In genomic region chr9:128882677-128883590, GRCh38 we compare ENCODE assay signal across 8 cellular contexts. TPM values are rescaled to one million over a fixed set of nuclear protein-coding genes. Genes with fewer than 3 reads are reported as not detected.
DNase-seq lines count a peak whose midpoint lies in the region; ATAC-seq and TF ChIP-seq lines count a peak whose summit lies in the region.

No MANE protein-coding gene starts in this region.

- H2BK5ac ChIP-seq in H9 (ENCODE audit: insufficient read length, low read length), result no peak overlapping the region

- H2BK12ac ChIP-seq in H9 (ENCODE audit: insufficient read length, low read depth, low read length), result no peak overlapping the region

- H3K9me3 ChIP-seq in CD4-positive, alpha-beta T cell (ENCODE audit: control insufficient read depth, low read length), result no peaks in the 10 kb centered on the region
- no peaks in the 10 kb centered on the region for H3K9me3 ChIP-seq in H9 (ENCODE audit: control insufficient read depth, low read depth, low read length)
- no peaks in the 10 kb centered on the region for H3K9me3 ChIP-seq in left ventricle myocardium inferior (replicated peaks)
- H3K9me3 ChIP-seq in gastrocnemius medialis, result no peaks in the 10 kb centered on the region

- H3K36me3 ChIP-seq in left ventricle myocardium inferior (peaks cover 20% of the 10 kb centered on the region), gastrocnemius medialis (peaks cover 0 to 18% of the 10 kb centered on the region in 2 donors)

- H3K9ac ChIP-seq in H9 (ENCODE audit: extremely low read depth, insufficient read length, low read length), result peak overlapping the region; percentile 91

- peaks cover 3% of the 10 kb centered on the region; the same call in 1 of the 2 replicates for H3K4me1 ChIP-seq in H9 (ENCODE audit: insufficient read depth, low read length)
- H3K4me1 ChIP-seq in left ventricle myocardium inferior, result peaks cover 96% of the 10 kb centered on the region
- peaks cover 37 to 51% of the 10 kb centered on the region in 2 donors for H3K4me1 ChIP-seq in gastrocnemius medialis

- peak overlapping the region; percentile 58 for H3K4me2 ChIP-seq in H9 (ENCODE audit: insufficient read depth, insufficient read length, low read length)

- no peak for ATAC-seq in CD4-positive, alpha-beta T cell (ENCODE audit: poor library complexity)
- ATAC-seq in gastrocnemius medialis (no peak), HG02642 (IDR thresholded peaks at IDR 0.05; ENCODE audit: poor library complexity, unreplicated experiment) (no peak), GM19463 (IDR thresholded peaks at IDR 0.05; ENCODE audit: unreplicated experiment) (no peak)

- H3K27me3 ChIP-seq in CD4-positive, alpha-beta T cell (ENCODE audit: control insufficient read depth, insufficient read depth, low read length), result no peaks in the 10 kb centered on the region
- H3K27me3 ChIP-seq in H9 (ENCODE audit: insufficient read depth, low read length), result no peaks in the 10 kb centered on the region
- no peaks in the 10 kb centered on the region for H3K27me3 ChIP-seq in left ventricle myocardium inferior (ENCODE audit: low read depth)
- H3K27me3 ChIP-seq in gastrocnemius medialis, result no peaks in the 10 kb centered on the region

- no peak overlapping the region for H4K8ac ChIP-seq in H9 (replicated peaks; ENCODE audit: insufficient read length, low read depth, low read length)

- no peak for TF ChIP-seq CTCF in CD4-positive, alpha-beta T cell (IDR thresholded peaks at IDR 0.05)
- TF ChIP-seq CTCF in H9 (conservative IDR thresholded peaks at IDR 0.05) (no peak), left ventricle myocardium inferior (IDR thresholded peaks at IDR 0.05; ENCODE audit: borderline replicate concordance) (no peak), gastrocnemius medialis (IDR thresholded peaks at IDR 0.05 in 4 of 5, conservative IDR thresholded peaks at IDR 0.05 in 1 of 5) (no peak)

- intact Hi-C loops in CD4-positive, alpha-beta T cell (cut with DNase I, micrococcal nuclease), result loop anchor here (1.0 to 5.0 kb wide), 8 partner anchors 19 to 1699 kb away; partner anchors contain the start of genes ENDOG (in 1 of the 2), LRSAM1 (in 1 of the 2), RPL12 (in 1 of the 2) and TBC1D13 (in 1 of the 2)
- intact Hi-C loops in activated CD4-positive, alpha-beta memory T cell treated with anti-CD3 and anti-CD28 coated beads for 36 hours (cut with micrococcal nuclease), result loop anchor here (1.0 to 5.0 kb wide), 8 partner anchors 19 to 561 kb away; partner anchors contain the start of genes COQ4, CRAT, PTPA and SH3GLB2
- intact Hi-C loops in left ventricle myocardium inferior (cut with micrococcal nuclease), result no loop called here
- intact Hi-C loops in gastrocnemius medialis (cut with DNase I; ENCODE audit: low total_unique reads), result loop anchor here (1.0 to 5.0 kb wide), 4 partner anchors 21 to 96 kb away; partner anchors contain the start of genes DOLK, NUP188 and TBC1D13

- POLR2A ChIA-PET in CD4-positive, alpha-beta T cell (lab: Charles Lee), result interaction anchor here (0.5 to 2.5 kb wide), 7 partner anchors 13 to 95 kb away, joined by 3 to 35 read pairs (median 4); partner anchors contain the start of gene ENDOG
- POLR2A ChIA-PET in activated CD4-positive, alpha-beta memory T cell treated with anti-CD3 and anti-CD28 coated beads for 36 hours (lab: Charles Lee), result interaction anchor here (0.9 to 1.9 kb wide), 4 partner anchors 18 to 65 kb away, joined by 3 to 7 read pairs (median 3); partner anchors contain the start of genes NUP188 and SPOUT1

- TF ChIP-seq POLR2A in gastrocnemius medialis (IDR thresholded peaks at IDR 0.05), result no peak

- H4K91ac ChIP-seq in H9 (ENCODE audit: insufficient read length, low read depth, low read length), result no peak overlapping the region

- no peak for DNase-seq in CD4-positive, alpha-beta T cell
- DNase-seq in H9 (no peak), left ventricle myocardium inferior (no peak), gastrocnemius medialis (no peak), NCI-H1092 treated with DMSO at 0.1 percent for 48 hours (lab: John Stamatoyannopoulos, UW) (no peak)
- DNase-seq in activated CD4-positive, alpha-beta memory T cell treated with anti-CD3 and anti-CD28 coated beads for 36 hours, result peak; percentile 37

- H2AFZ ChIP-seq in H9 (ENCODE audit: low read length), result no peak overlapping the region

- no peak overlapping the region for H3K4ac ChIP-seq in H9 (ENCODE audit: low read depth, low read length)

- H3K4me3 Mint-ChIP-seq in CD4-positive, alpha-beta T cell, result peak overlapping the region; percentile 98
- H3K4me3 Mint-ChIP-seq in H9, result peak overlapping the region; percentile 95 to 99
- peak overlapping the region; percentile 95 for H3K4me3 Mint-ChIP-seq in activated CD4-positive, alpha-beta memory T cell treated with anti-CD3 and anti-CD28 coated beads for 36 hours

- no peak overlapping the region for H4K5ac ChIP-seq in H9 (ENCODE audit: insufficient read length, low read depth, low read length)

- no peak overlapping the region for H3K56ac ChIP-seq in H9 (ENCODE audit: insufficient read length, low read depth, low read length)

- in situ Hi-C loops in gastrocnemius medialis (cut with MboI; ENCODE audit: low sequenced_read_pairs in 4 of 4), result no loop called here

- H3K27ac ChIP-seq in CD4-positive, alpha-beta T cell (ENCODE audit: low read depth, low read length), result peak overlapping the region; percentile 77
- H3K27ac ChIP-seq in H9 (ENCODE audit: insufficient read length, low read depth, low read length) (no peak overlapping the region), left ventricle myocardium inferior (replicated peaks) (peak overlapping the region; percentile 98), gastrocnemius medialis (peak overlapping the region; percentile 91 to 99 (median 96))

- no CpG with 5 or more reads among the region's 19 CpGs for WGBS in H9 (ENCODE audit: extremely low coverage, insufficient read length, low lambda C conversion rate)

- peaks cover 71% of the 10 kb centered on the region for H3K4me1 Mint-ChIP-seq in CD4-positive, alpha-beta T cell (ENCODE audit: low read depth)
- peaks cover 38 to 39% of the 10 kb centered on the region in 2 experiments for H3K4me1 Mint-ChIP-seq in H9
- H3K4me1 Mint-ChIP-seq in activated CD4-positive, alpha-beta memory T cell treated with anti-CD3 and anti-CD28 coated beads for 36 hours (ENCODE audit: low read depth), result peaks cover 52% of the 10 kb centered on the region

- no peaks in the 10 kb centered on the region for H3K27me3 Mint-ChIP-seq in CD4-positive, alpha-beta T cell
- peaks cover 2% of the 10 kb centered on the region; the same call in 1 of the 2 replicates for H3K27me3 Mint-ChIP-seq in H9 (ENCODE audit: low read depth)
- no peaks in the 10 kb centered on the region for H3K27me3 Mint-ChIP-seq in activated CD4-positive, alpha-beta memory T cell treated with anti-CD3 and anti-CD28 coated beads for 36 hours

- no peaks in the 10 kb centered on the region for H4K20me1 ChIP-seq in H9 (ENCODE audit: control insufficient read depth, insufficient read depth, insufficient read length)

- H2BK120ac ChIP-seq in H9 (ENCODE audit: low read depth, low read length, poor library complexity, severe bottlenecking), result no peak overlapping the region

- peaks cover 56% of the 10 kb centered on the region for H3K36me3 Mint-ChIP-seq in CD4-positive, alpha-beta T cell (ENCODE audit: low read depth)
- peaks cover 22 to 41% (median 24%) of the 10 kb centered on the region in 3 experiments for H3K36me3 Mint-ChIP-seq in H9 (ENCODE audit: insufficient read depth in 1 of 3, low read depth in 3 of 3)
- H3K36me3 Mint-ChIP-seq in activated CD4-positive, alpha-beta memory T cell treated with anti-CD3 and anti-CD28 coated beads for 36 hours, result peaks cover 5% of the 10 kb centered on the region

- H3K23me2 ChIP-seq in H9 (ENCODE audit: insufficient read length, low read depth, low read length, poor library complexity, severe bottlenecking), result peaks cover 11% of the 10 kb centered on the region

- H3K79me1 ChIP-seq in H9 (ENCODE audit: insufficient read depth, low read depth, low read length, poor library complexity, severe bottlenecking), result peaks cover 4% of the 10 kb centered on the region

- H2BK20ac ChIP-seq in H9 (ENCODE audit: low read depth, low read length, poor library complexity, severe bottlenecking), result no peak overlapping the region

- peak overlapping the region; percentile 5; the same call in 1 of the 2 replicates for H3K14ac ChIP-seq in H9 (ENCODE audit: insufficient read depth, low read length)

- no peak overlapping the region for H2AK5ac ChIP-seq in H9 (ENCODE audit: insufficient read length, low read length)

- no peak overlapping the region for H3T11ph ChIP-seq in H9 (ENCODE audit: low read length)

- no peaks in the 10 kb centered on the region for H3K9me3 Mint-ChIP-seq in CD4-positive, alpha-beta T cell
- no peaks in the 10 kb centered on the region; a peak in 1 of 5 replicates for H3K9me3 Mint-ChIP-seq in H9
- no peaks in the 10 kb centered on the region for H3K9me3 Mint-ChIP-seq in activated CD4-positive, alpha-beta memory T cell treated with anti-CD3 and anti-CD28 coated beads for 36 hours

- no peak overlapping the region for H3K23ac ChIP-seq in H9 (ENCODE audit: insufficient read length, low read depth, low read length)

- peaks cover 31% of the 10 kb centered on the region; the same call in 1 of the 2 replicates for H3K79me2 ChIP-seq in H9 (ENCODE audit: insufficient read depth, low read length)

- H3K18ac ChIP-seq in H9 (ENCODE audit: insufficient read length, low read depth, low read length), result peak overlapping the region; percentile 7

- H3K4me3 ChIP-seq in left ventricle myocardium inferior (peak overlapping the region; percentile 94), gastrocnemius medialis (peak overlapping the region; percentile 76 to 96 (median 90))

- CTCF ChIA-PET in CD4-positive, alpha-beta T cell (lab: Charles Lee), result interaction anchor here (1.7 kb wide), 1 partner anchor 64 kb away, joined by 3 read pairs; the partner anchor contains the start of gene ENDOG
- CTCF ChIA-PET in activated CD4-positive, alpha-beta memory T cell treated with anti-CD3 and anti-CD28 coated beads for 36 hours (lab: Charles Lee), result interaction anchor here (1.2 to 4.6 kb wide), 2 partner anchors 45 to 65 kb away, joined by 5 to 19 read pairs; partner anchors contain the start of gene ENDOG

- no peak overlapping the region for H2BK15ac ChIP-seq in H9 (ENCODE audit: low read depth, low read length)

- peak overlapping the region; percentile 90 for H3K27ac Mint-ChIP-seq in CD4-positive, alpha-beta T cell
- H3K27ac Mint-ChIP-seq in H9, result peak overlapping the region; percentile 96 to 99 (median 98)
- H3K27ac Mint-ChIP-seq in activated CD4-positive, alpha-beta memory T cell treated with anti-CD3 and anti-CD28 coated beads for 36 hours, result peak overlapping the region; percentile 89

RNA-seq across cellular contexts. Expression of gene LRRC8A, which starts 1.0 kb away (rescaled TPM):
- total RNA-seq in CD4-positive, alpha-beta T cell, result 10 to 100 TPM; 35.0 to 35.8 TPM
- 76.0 and 79.2 TPM in 2 replicates for total RNA-seq in H9 (2021)
- total RNA-seq in activated CD4-positive, alpha-beta memory T cell treated with anti-CD3 and anti-CD28 coated beads for 36 hours, result 10 to 100 TPM; 18.0 to 18.7 TPM
- 19.8 TPM for total RNA-seq in left ventricle myocardium inferior
- total RNA-seq in gastrocnemius medialis, result 10 to 100 TPM; 24.4 to 28.4 (median 27.0) TPM

RNA-seq across cellular contexts. Expression of gene KYAT1, which starts 1.2 kb away (rescaled TPM):
- 1 to 10 TPM; 2.8 to 4.7 TPM for total RNA-seq in CD4-positive, alpha-beta T cell
- total RNA-seq in H9 (2021) (14.6 and 15.2 TPM in 2 replicates), left ventricle myocardium inferior (12.1 TPM), gastrocnemius medialis (1 to 10 TPM; 4.7 to 7.4 (median 5.8) TPM)
- total RNA-seq in activated CD4-positive, alpha-beta memory T cell treated with anti-CD3 and anti-CD28 coated beads for 36 hours, result 10 to 100 TPM; 15.9 to 18.1 TPM

RNA-seq across cellular contexts. Expression of gene PHYHD1, which starts 37.8 kb away (rescaled TPM):
- total RNA-seq in CD4-positive, alpha-beta T cell, result 1 to 10 TPM; 1.6 to 2.6 TPM
- 18.0 and 22.2 TPM in 2 replicates for total RNA-seq in H9 (2021)
- total RNA-seq in activated CD4-positive, alpha-beta memory T cell treated with anti-CD3 and anti-CD28 coated beads for 36 hours, result under 1 TPM; 0.34 to 0.88 TPM
- 20.3 TPM for total RNA-seq in left ventricle myocardium inferior
- total RNA-seq in gastrocnemius medialis, result 10 to 100 TPM in 3 of 4 donors, 1 to 10 TPM in 1; 9.5 to 39.3 (median 30.3) TPM

RNA-seq across cellular contexts. Expression of gene SPOUT1, which starts 53.3 kb away (rescaled TPM):
- 10 to 100 TPM; 22.2 to 27.6 TPM for total RNA-seq in CD4-positive, alpha-beta T cell
- total RNA-seq in H9 (2021) (86.3 and 91.8 TPM in 2 replicates), left ventricle myocardium inferior (17.5 TPM), gastrocnemius medialis (10 to 100 TPM; 10.7 to 29.3 (median 14.9) TPM)
- 10 to 100 TPM; 89.2 to 94.2 TPM for total RNA-seq in activated CD4-positive, alpha-beta memory T cell treated with anti-CD3 and anti-CD28 coated beads for 36 hours
